ENCODE assay signal across 1 cellular context in genomic region chr14:96592591-96593388, GRCh38.
TF ChIP-seq lines count a peak whose summit lies in the region.

No MANE protein-coding gene starts in this region.

TF ChIP-seq in K562, 482 proteins besides CTCF, POLR2A, EP300 and RAD21 (continued from another document):
- TF ChIP-seq, protein P1, sequence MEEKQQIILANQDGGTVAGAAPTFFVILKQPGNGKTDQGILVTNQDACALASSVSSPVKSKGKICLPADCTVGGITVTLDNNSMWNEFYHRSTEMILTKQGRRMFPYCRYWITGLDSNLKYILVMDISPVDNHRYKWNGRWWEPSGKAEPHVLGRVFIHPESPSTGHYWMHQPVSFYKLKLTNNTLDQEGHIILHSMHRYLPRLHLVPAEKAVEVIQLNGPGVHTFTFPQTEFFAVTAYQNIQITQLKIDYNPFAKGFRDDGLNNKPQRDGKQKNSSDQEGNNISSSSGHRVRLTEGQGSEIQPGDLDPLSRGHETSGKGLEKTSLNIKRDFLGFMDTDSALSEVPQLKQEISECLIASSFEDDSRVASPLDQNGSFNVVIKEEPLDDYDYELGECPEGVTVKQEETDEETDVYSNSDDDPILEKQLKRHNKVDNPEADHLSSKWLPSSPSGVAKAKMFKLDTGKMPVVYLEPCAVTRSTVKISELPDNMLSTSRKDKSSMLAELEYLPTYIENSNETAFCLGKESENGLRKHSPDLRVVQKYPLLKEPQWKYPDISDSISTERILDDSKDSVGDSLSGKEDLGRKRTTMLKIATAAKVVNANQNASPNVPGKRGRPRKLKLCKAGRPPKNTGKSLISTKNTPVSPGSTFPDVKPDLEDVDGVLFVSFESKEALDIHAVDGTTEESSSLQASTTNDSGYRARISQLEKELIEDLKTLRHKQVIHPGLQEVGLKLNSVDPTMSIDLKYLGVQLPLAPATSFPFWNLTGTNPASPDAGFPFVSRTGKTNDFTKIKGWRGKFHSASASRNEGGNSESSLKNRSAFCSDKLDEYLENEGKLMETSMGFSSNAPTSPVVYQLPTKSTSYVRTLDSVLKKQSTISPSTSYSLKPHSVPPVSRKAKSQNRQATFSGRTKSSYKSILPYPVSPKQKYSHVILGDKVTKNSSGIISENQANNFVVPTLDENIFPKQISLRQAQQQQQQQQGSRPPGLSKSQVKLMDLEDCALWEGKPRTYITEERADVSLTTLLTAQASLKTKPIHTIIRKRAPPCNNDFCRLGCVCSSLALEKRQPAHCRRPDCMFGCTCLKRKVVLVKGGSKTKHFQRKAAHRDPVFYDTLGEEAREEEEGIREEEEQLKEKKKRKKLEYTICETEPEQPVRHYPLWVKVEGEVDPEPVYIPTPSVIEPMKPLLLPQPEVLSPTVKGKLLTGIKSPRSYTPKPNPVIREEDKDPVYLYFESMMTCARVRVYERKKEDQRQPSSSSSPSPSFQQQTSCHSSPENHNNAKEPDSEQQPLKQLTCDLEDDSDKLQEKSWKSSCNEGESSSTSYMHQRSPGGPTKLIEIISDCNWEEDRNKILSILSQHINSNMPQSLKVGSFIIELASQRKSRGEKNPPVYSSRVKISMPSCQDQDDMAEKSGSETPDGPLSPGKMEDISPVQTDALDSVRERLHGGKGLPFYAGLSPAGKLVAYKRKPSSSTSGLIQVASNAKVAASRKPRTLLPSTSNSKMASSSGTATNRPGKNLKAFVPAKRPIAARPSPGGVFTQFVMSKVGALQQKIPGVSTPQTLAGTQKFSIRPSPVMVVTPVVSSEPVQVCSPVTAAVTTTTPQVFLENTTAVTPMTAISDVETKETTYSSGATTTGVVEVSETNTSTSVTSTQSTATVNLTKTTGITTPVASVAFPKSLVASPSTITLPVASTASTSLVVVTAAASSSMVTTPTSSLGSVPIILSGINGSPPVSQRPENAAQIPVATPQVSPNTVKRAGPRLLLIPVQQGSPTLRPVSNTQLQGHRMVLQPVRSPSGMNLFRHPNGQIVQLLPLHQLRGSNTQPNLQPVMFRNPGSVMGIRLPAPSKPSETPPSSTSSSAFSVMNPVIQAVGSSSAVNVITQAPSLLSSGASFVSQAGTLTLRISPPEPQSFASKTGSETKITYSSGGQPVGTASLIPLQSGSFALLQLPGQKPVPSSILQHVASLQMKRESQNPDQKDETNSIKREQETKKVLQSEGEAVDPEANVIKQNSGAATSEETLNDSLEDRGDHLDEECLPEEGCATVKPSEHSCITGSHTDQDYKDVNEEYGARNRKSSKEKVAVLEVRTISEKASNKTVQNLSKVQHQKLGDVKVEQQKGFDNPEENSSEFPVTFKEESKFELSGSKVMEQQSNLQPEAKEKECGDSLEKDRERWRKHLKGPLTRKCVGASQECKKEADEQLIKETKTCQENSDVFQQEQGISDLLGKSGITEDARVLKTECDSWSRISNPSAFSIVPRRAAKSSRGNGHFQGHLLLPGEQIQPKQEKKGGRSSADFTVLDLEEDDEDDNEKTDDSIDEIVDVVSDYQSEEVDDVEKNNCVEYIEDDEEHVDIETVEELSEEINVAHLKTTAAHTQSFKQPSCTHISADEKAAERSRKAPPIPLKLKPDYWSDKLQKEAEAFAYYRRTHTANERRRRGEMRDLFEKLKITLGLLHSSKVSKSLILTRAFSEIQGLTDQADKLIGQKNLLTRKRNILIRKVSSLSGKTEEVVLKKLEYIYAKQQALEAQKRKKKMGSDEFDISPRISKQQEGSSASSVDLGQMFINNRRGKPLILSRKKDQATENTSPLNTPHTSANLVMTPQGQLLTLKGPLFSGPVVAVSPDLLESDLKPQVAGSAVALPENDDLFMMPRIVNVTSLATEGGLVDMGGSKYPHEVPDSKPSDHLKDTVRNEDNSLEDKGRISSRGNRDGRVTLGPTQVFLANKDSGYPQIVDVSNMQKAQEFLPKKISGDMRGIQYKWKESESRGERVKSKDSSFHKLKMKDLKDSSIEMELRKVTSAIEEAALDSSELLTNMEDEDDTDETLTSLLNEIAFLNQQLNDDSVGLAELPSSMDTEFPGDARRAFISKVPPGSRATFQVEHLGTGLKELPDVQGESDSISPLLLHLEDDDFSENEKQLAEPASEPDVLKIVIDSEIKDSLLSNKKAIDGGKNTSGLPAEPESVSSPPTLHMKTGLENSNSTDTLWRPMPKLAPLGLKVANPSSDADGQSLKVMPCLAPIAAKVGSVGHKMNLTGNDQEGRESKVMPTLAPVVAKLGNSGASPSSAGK (IDR thresholded peaks at IDR 0.05), result peak; percentile 29; the same call in 1 of the 2 replicates
- TF ChIP-seq DIDO1 (tag; IDR thresholded peaks at IDR 0.05; ENCODE audit: low read depth) (no peak), MEIS2 (IDR thresholded peaks at IDR 0.05; ENCODE audit: partially characterized antibody) (peak; percentile 66)
- TF ChIP-seq, protein P2, sequence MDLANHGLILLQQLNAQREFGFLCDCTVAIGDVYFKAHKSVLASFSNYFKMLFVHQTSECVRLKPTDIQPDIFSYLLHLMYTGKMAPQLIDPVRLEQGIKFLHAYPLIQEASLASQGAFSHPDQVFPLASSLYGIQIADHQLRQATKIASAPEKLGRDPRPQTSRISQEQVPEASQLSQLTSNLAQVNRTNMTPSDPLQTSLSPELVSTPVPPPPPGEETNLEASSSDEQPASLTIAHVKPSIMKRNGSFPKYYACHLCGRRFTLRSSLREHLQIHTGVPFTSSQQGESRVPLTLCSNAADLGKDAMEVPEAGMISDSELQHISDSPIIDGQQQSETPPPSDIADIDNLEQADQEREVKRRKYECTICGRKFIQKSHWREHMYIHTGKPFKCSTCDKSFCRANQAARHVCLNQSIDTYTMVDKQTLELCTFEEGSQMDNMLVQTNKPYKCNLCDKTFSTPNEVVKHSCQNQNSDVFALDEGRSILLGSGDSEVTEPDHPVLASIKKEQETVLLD (IDR thresholded peaks at IDR 0.05), result peak; percentile 90
